1 cellular context compared by ENCODE assay signal in genomic region chr17:28763137-28763799, GRCh38.
TF ChIP-seq lines count a peak whose summit lies in the region.

No MANE protein-coding gene starts in this region.

TF ChIP-seq in SK-N-SH, 30 proteins besides CTCF, POLR2A, EP300 and RAD21 (continued from another document):
- TF ChIP-seq POLR2AphosphoS5 (IDR thresholded peaks at IDR 0.05; ENCODE audit: low read depth, low read length), result no peak
- TF ChIP-seq YY1 (IDR thresholded peaks at IDR 0.05; ENCODE audit: low read depth), result no peak
- TF ChIP-seq MXI1 (IDR thresholded peaks at IDR 0.05; ENCODE audit: low read depth, low read length), result no peak
- no peak for TF ChIP-seq USF2 (IDR thresholded peaks at IDR 0.05; ENCODE audit: borderline replicate concordance, low read depth, low read length)
- TF ChIP-seq ELF1 (IDR thresholded peaks at IDR 0.05), result no peak
- TF ChIP-seq FOXM1 (IDR thresholded peaks at IDR 0.05; ENCODE audit: low read depth), result no peak
